In the genomic region with DNA sequence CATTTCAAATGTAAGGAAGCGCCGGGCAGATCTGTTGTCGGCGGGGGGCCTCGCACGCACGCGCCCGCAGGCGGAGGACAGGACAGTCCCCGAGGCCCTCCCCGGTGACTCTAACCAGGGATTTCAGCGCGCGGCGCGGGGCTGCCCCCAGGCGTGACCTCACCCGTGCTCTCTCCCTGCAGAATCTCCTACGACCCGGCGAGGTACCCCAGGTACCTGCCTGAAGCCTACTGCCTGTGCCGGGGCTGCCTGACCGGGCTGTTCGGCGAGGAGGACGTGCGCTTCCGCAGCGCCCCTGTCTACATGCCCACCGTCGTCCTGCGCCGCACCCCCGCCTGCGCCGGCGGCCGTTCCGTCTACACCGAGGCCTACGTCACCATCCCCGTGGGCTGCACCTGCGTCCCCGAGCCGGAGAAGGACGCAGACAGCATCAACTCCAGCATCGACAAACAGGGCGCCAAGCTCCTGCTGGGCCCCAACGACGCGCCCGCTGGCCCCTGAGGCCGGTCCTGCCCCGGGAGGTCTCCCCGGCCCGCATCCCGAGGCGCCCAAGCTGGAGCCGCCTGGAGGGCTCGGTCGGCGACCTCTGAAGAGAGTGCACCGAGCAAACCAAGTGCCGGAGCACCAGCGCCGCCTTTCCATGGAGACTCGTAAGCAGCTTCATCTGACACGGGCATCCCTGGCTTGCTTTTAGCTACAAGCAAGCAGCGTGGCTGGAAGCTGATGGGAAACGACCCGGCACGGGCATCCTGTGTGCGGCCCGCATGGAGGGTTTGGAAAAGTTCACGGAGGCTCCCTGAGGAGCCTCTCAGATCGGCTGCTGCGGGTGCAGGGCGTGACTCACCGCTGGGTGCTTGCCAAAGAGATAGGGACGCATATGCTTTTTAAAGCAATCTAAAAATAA, we compare ENCODE assay signal across 1 cellular context.
TF ChIP-seq lines count a peak whose summit lies in the region.

No MANE protein-coding gene starts in this region.

TF ChIP-seq in K562, 482 proteins besides CTCF, POLR2A, EP300 and RAD21 (continued from another document):
- TF ChIP-seq ATF3 (IDR thresholded peaks at IDR 0.05) (peak; percentile 39; the same call in 1 of the 2 replicates), ATF3 (CRISPR knock-in tag; conservative IDR thresholded peaks at IDR 0.05) (no peak), RFX7 (CRISPR knock-in tag; IDR thresholded peaks at IDR 0.05) (no peak), JUN (IDR thresholded peaks at IDR 0.05; ENCODE audit: borderline replicate concordance, low read depth, low read length) (peak; percentile 51; the same call in 1 of the 2 replicates), JUN (CRISPR knock-in tag; IDR thresholded peaks at IDR 0.05; ENCODE audit: borderline replicate concordance) (no peak), POLR2G (IDR thresholded peaks at IDR 0.05; ENCODE audit: low read depth, low read length) (0 out of 2 replicates have a peak, but pooled peaks have one; percentile 23), FOSL1 (tag; conservative IDR thresholded peaks at IDR 0.05) (peak; percentile 78), BRF1 (IDR thresholded peaks at IDR 0.05; ENCODE audit: borderline replicate concordance, extremely low read depth, insufficient read length) (no peak)
